22 cellular contexts compared by ENCODE assay signal in the genomic region with DNA sequence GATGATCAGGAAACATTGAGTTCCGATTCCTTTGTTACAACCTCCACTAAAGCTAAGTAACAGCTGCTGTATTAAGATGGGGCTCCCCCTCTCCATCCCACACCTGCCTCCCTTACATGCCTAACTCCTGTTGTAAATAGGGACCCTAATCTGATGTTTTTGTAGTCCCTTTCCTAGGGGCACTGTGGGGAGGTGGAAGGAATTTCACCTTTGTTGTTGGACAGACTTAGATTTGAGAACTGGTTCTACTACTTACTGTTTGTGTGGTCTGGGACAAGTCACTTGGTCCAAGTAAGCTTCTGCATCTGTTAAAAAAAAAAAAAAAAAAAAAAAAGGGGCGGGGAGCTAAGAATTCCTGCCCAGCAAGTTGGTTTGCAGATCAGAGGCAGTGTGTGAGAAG. TPM values are rescaled to one million over a fixed set of nuclear protein-coding genes. Genes with fewer than 3 reads are reported as not detected.
DNase-seq lines count a peak whose midpoint lies in the region; ATAC-seq and TF ChIP-seq lines count a peak whose summit lies in the region.
"Had no signal": no experiment of that assay in that cellular context is flagged by ENCODE, and none has a peak within 500 bp of the region (broad histone marks: within the 10 kb centered on the region; RNA-seq: fewer than 3 reads in every experiment).

No MANE protein-coding gene starts in this region.

- no peak for TF ChIP-seq CTCF in heart right ventricle (IDR thresholded peaks at IDR 0.05)
- no peak for TF ChIP-seq CTCF in right atrium auricular region (IDR thresholded peaks at IDR 0.05)
- no peak for TF ChIP-seq CTCF in esophagus squamous epithelium (IDR thresholded peaks at IDR 0.05)
- no peak for TF ChIP-seq CTCF in neural crest cell (conservative IDR thresholded peaks at IDR 0.05)

- DNase-seq in heart right ventricle (no peak), right atrium auricular region (ENCODE audit: low spot score) (no peak), esophagus squamous epithelium (lab: John Stamatoyannopoulos, UW) (no peak), neural crest cell (ENCODE audit: low read depth, low spot score) (no peak), anterior cingulate cortex (lab: John Stamatoyannopoulos, UW) (no peak), NCI-H1694 (lab: John Stamatoyannopoulos, UW) (no peak)
- no peak for DNase-seq in activated naive CD4-positive, alpha-beta T cell treated with Interleukin-2 at 50 U/mL for 16 hours
- DNase-seq: activated CD4-positive, alpha-beta memory T cell treated with anti-CD3 and anti-CD28 coated beads for 36 hours; activated naive CD4-positive, alpha-beta T cell; cerebellar nuclear complex; effector memory CD8-positive, alpha-beta T cell; left ventricle myocardium superior; NCI-H1436; NCI-H226; posterior cingulate gyrus; RPMI8226; small intestine; stimulated activated CD4-positive, alpha-beta T cell treated with anti-CD3 and anti-CD28 coated beads, Interleukin-4, amount 100 ng/mL, for 4 hours; SW 1271 had no signal

- peaks cover 38% of the 10 kb centered on the region for H3K4me1 Mint-ChIP-seq in neural crest cell

- no peak for TF ChIP-seq POLR2A in esophagus squamous epithelium (IDR thresholded peaks at IDR 0.05)

- H3K4me1 ChIP-seq in heart right ventricle (peaks cover 7 to 64% (median 36%) of the 10 kb centered on the region in 9 donors), right atrium auricular region (peaks cover 0 to 45% of the 10 kb centered on the region in 2 donors), esophagus squamous epithelium (peaks cover 7 to 79% (median 16%) of the 10 kb centered on the region in 3 donors)
- H3K4me1 ChIP-seq: A549; BLaER1 treated with 17β-estradiol and CSF1 and Interleukin-3, amounts not matched to agents 10 nM and 100 nM had no signal

- ATAC-seq in heart right ventricle (peak in 5 of 8 donors; percentile 41 to 70 (median 54)), HG03159 (IDR thresholded peaks at IDR 0.05; ENCODE audit: unreplicated experiment) (no peak)
- ATAC-seq: A549; effector memory CD8-positive, alpha-beta T cell; left ventricle myocardium superior had no signal

- H3K4me3 ChIP-seq in heart right ventricle, result no peak overlapping the region
- no peak overlapping the region for H3K4me3 ChIP-seq in right atrium auricular region
- H3K4me3 ChIP-seq in esophagus squamous epithelium, result peak overlapping the region in 1 of 4 donors; percentile 8
- H3K4me3 ChIP-seq: A549; BLaER1 treated with 17β-estradiol and CSF1 and Interleukin-3, amounts not matched to agents 10 nM and 100 nM had no signal

- H3K9me3 Mint-ChIP-seq in neural crest cell, result no peaks in the 10 kb centered on the region
- H3K9me3 Mint-ChIP-seq: activated CD4-positive, alpha-beta memory T cell treated with anti-CD3 and anti-CD28 coated beads for 36 hours; effector memory CD8-positive, alpha-beta T cell had no signal

- H3K27me3 Mint-ChIP-seq in neural crest cell (ENCODE audit: low read depth), result no peaks in the 10 kb centered on the region
- H3K27me3 Mint-ChIP-seq: effector memory CD8-positive, alpha-beta T cell had no signal

- H3K36me3 ChIP-seq in heart right ventricle (no peaks in the 10 kb centered on the region), right atrium auricular region (no peaks in the 10 kb centered on the region), esophagus squamous epithelium (no peaks in the 10 kb centered on the region)
- H3K36me3 ChIP-seq: BLaER1 treated with 17β-estradiol and CSF1 and Interleukin-3, amounts not matched to agents 10 nM and 100 nM had no signal

- H3K4me3 Mint-ChIP-seq in neural crest cell, result no peak overlapping the region
- H3K4me3 Mint-ChIP-seq: activated CD4-positive, alpha-beta memory T cell treated with anti-CD3 and anti-CD28 coated beads for 36 hours; effector memory CD8-positive, alpha-beta T cell had no signal

- H3K27ac ChIP-seq in heart right ventricle (no peak overlapping the region), right atrium auricular region (no peak overlapping the region), esophagus squamous epithelium (peak overlapping the region; percentile 54 to 97 (median 95))
- H3K27ac ChIP-seq: A549; BLaER1 treated with 17β-estradiol and CSF1 and Interleukin-3, amounts not matched to agents 10 nM and 100 nM had no signal

- H3K9me3 ChIP-seq in heart right ventricle, result no peaks in the 10 kb centered on the region
- no peaks in the 10 kb centered on the region for H3K9me3 ChIP-seq in right atrium auricular region
- no peaks in the 10 kb centered on the region for H3K9me3 ChIP-seq in esophagus squamous epithelium
- H3K9me3 ChIP-seq: A549; BLaER1 treated with 17β-estradiol and CSF1 and Interleukin-3, amounts not matched to agents 10 nM and 100 nM had no signal

- H3K36me3 Mint-ChIP-seq in neural crest cell (ENCODE audit: low read depth), result no peaks in the 10 kb centered on the region
- H3K36me3 Mint-ChIP-seq: activated CD4-positive, alpha-beta memory T cell treated with anti-CD3 and anti-CD28 coated beads for 36 hours had no signal

- 50 to 75% methylated on average over 2 of the region's 2 CpGs for WGBS in heart right ventricle, 2 donors
- 23 to 46% methylated on average over 2 of the region's 2 CpGs for WGBS in esophagus squamous epithelium, 2 donors

- H3K27me3 ChIP-seq in heart right ventricle (no peaks in the 10 kb centered on the region), right atrium auricular region (no peaks in the 10 kb centered on the region), esophagus squamous epithelium (no peaks in the 10 kb centered on the region)
- H3K27me3 ChIP-seq: BLaER1 treated with 17β-estradiol and CSF1 and Interleukin-3, amounts not matched to agents 10 nM and 100 nM had no signal

- peak overlapping the region; percentile 47 for H3K27ac Mint-ChIP-seq in neural crest cell (ENCODE audit: unreplicated experiment)
- H3K27ac Mint-ChIP-seq: activated CD4-positive, alpha-beta memory T cell treated with anti-CD3 and anti-CD28 coated beads for 36 hours; effector memory CD8-positive, alpha-beta T cell had no signal

- intact Hi-C loops in heart right ventricle (cut with DNase I), result loop anchor here in 1 of 10 donors (5.0 kb wide), 1 partner anchor 34 kb away; no protein-coding TSS in a partner anchor
- intact Hi-C loops in esophagus squamous epithelium (cut with DNase I), result no loop called here

RNA-seq across cellular contexts. Expression of a gene that starts 42.6 kb away (rescaled TPM):
- total RNA-seq in heart right ventricle (10 to 100 TPM; 27.9 to 49.5 (median 38.8) TPM), right atrium auricular region (10 to 100 TPM; 24.0 to 33.3 TPM), esophagus squamous epithelium (10 to 100 TPM; 56.2 to 67.6 (median 66.2) TPM), neural crest cell (8.8 and 10.5 TPM in 2 replicates)
- polyA plus RNA-seq in heart right ventricle, result 10 to 100 TPM in 1 of 2 donors, 1 to 10 TPM in 1; 6.9 to 31.7 TPM

Comparison
In these comparisons a context has a peak if more than half of its experiments do, and no peak if none do; other contexts are left out.
1. H3K27ac ChIP-seq: peak in esophagus squamous epithelium (4 of 4); none in heart right ventricle (0 of 10) and right atrium auricular region (0 of 2).